Comparison of ENCODE assay signal across 3 cellular contexts in the genomic region with DNA sequence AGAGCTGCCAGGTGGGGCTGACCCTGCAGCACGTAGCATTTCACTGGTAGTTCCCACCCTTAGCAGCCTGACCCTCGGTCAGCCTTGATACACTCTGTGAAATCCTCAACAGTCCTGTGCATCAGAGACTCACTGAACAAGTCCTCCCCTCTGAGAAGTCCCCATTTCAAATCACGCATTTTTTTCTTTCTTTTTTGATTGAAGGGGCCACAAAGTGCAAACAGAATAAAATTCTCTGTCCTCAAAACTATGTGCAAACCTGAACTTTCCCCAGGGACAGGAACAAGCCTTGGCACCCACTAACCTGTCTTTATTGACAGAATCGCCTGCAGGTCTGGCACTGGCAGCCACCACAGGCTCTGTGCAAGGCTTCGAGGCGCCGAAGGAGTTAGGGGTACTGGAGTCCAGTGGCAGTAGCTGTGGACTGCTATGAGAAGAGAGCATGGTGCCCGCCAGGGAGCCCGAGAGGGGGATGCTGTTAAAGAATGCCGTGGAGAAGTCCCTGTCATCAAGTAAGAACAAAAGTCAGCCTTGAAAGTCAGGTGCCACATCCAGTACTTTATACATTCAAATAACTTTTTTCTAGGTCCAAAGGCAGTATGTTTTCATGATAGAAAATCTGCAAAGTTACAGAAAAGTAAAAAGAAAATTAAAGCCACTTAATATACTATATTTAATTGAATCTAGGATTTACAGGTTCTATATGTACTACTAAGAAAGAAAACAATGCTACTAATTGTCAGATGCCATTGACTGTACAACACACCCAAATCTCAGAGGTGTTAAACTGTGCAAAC.
TF ChIP-seq lines count a peak whose summit lies in the region.

No MANE protein-coding gene starts in this region.

TF ChIP-seq in liver, 16 proteins besides CTCF, POLR2A, EP300 and RAD21:
- TF ChIP-seq FOXA1 (IDR thresholded peaks at IDR 0.05) = peak; percentile 21
- peak; percentile 13 to 44 for TF ChIP-seq HNF4A (conservative IDR thresholded peaks at IDR 0.05)
- TF ChIP-seq RXRA (IDR thresholded peaks at IDR 0.05) = no peak
- TF ChIP-seq FOXA2 (IDR thresholded peaks at IDR 0.05) = no peak

TF ChIP-seq in HepG2, 621 proteins besides CTCF, POLR2A, EP300 and RAD21:
- TF ChIP-seq SALL2 (CRISPR knock-in tag; IDR thresholded peaks at IDR 0.05) (no peak), SRSF1 (optimal IDR thresholded peaks at IDR 0.05; ENCODE audit: low read depth, low read length) (no peak), ZNF33B (CRISPR knock-in tag; IDR thresholded peaks at IDR 0.05) (no peak), RXRB (CRISPR knock-in tag; IDR thresholded peaks at IDR 0.05; ENCODE audit: borderline replicate concordance) (no peak), JARID2 (CRISPR knock-in tag; IDR thresholded peaks at IDR 0.05; ENCODE audit: insufficient replicate concordance) (no peak), HOXA3 (CRISPR knock-in tag; IDR thresholded peaks at IDR 0.05) (no peak), ZNF7 (CRISPR knock-in tag; IDR thresholded peaks at IDR 0.05) (no peak), HIVEP1 (CRISPR knock-in tag; IDR thresholded peaks at IDR 0.05) (no peak), SNAPC2 (CRISPR knock-in tag; IDR thresholded peaks at IDR 0.05) (no peak), YY1 (IDR thresholded peaks at IDR 0.05; ENCODE audit: insufficient read depth, insufficient replicate concordance, low read depth, low read length) (no peak), CREM (IDR thresholded peaks at IDR 0.05) (no peak), CREM (CRISPR knock-in tag; IDR thresholded peaks at IDR 0.05) (no peak), ZNF577 (CRISPR knock-in tag; IDR thresholded peaks at IDR 0.05; ENCODE audit: borderline replicate concordance, low read depth) (no peak), U2AF1 (optimal IDR thresholded peaks at IDR 0.05; ENCODE audit: low read depth, low read length) (no peak)
- TF ChIP-seq, protein P1, sequence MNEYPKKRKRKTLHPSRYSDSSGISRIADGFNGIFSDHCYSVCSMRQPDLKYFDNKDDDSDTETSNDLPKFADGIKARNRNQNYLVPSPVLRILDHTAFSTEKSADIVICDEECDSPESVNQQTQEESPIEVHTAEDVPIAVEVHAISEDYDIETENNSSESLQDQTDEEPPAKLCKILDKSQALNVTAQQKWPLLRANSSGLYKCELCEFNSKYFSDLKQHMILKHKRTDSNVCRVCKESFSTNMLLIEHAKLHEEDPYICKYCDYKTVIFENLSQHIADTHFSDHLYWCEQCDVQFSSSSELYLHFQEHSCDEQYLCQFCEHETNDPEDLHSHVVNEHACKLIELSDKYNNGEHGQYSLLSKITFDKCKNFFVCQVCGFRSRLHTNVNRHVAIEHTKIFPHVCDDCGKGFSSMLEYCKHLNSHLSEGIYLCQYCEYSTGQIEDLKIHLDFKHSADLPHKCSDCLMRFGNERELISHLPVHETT (CRISPR knock-in tag; conservative IDR thresholded peaks at IDR 0.05) = no peak
- TF ChIP-seq, protein P2, sequence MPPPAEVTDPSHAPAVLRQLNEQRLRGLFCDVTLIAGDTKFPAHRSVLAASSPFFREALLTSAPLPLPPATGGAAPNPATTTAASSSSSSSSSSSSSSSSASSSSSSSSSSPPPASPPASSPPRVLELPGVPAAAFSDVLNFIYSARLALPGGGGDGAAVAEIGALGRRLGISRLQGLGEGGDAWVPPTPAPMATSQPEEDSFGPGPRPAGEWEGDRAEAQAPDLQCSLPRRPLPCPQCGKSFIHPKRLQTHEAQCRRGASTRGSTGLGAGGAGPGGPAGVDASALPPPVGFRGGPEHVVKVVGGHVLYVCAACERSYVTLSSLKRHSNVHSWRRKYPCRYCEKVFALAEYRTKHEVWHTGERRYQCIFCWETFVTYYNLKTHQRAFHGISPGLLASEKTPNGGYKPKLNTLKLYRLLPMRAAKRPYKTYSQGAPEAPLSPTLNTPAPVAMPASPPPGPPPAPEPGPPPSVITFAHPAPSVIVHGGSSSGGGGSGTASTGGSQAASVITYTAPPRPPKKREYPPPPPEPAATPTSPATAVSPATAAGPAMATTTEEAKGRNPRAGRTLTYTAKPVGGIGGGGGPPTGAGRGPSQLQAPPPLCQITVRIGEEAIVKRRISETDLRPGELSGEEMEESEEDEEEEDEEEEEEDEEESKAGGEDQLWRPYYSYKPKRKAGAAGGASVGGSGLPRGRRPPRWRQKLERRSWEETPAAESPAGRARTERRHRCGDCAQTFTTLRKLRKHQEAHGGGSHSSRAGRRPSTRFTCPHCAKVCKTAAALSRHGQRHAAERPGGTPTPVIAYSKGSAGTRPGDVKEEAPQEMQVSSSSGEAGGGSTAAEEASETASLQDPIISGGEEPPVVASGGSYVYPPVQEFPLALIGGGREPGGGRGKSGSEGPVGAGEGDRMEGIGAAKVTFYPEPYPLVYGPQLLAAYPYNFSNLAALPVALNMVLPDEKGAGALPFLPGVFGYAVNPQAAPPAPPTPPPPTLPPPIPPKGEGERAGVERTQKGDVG (CRISPR knock-in tag; IDR thresholded peaks at IDR 0.05; ENCODE audit: borderline replicate concordance) = no peak
- TF ChIP-seq, protein P3, sequence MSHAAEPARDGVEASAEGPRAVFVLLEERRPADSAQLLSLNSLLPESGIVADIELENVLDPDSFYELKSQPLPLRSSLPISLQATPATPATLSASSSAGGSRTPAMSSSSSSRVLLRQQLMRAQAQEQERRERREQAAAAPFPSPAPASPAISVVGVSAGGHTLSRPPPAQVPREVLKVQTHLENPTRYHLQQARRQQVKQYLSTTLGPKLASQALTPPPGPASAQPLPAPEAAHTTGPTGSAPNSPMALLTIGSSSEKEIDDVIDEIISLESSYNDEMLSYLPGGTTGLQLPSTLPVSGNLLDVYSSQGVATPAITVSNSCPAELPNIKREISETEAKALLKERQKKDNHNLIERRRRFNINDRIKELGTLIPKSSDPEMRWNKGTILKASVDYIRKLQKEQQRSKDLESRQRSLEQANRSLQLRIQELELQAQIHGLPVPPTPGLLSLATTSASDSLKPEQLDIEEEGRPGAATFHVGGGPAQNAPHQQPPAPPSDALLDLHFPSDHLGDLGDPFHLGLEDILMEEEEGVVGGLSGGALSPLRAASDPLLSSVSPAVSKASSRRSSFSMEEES (CRISPR knock-in tag; IDR thresholded peaks at IDR 0.05) = no peak

TF ChIP-seq in K562, 482 proteins besides CTCF, POLR2A, EP300 and RAD21:
- TF ChIP-seq STAG1 (CRISPR knock-in tag; IDR thresholded peaks at IDR 0.05; ENCODE audit: borderline replicate concordance) = peak; percentile 33; the same call in 1 of the 2 replicates
- TF ChIP-seq BRCA1 (IDR thresholded peaks at IDR 0.05) = no peak
- TF ChIP-seq BRCA1 (CRISPR knock-in tag; IDR thresholded peaks at IDR 0.05) = peak; percentile 92
- no peak for TF ChIP-seq E2F3 (CRISPR knock-in tag; IDR thresholded peaks at IDR 0.05)
- no peak for TF ChIP-seq MXI1 (IDR thresholded peaks at IDR 0.05; ENCODE audit: low read depth, low read length)
- TF ChIP-seq JUN (IDR thresholded peaks at IDR 0.05; ENCODE audit: borderline replicate concordance, low read depth, low read length) = no peak
- TF ChIP-seq JUN (CRISPR knock-in tag; IDR thresholded peaks at IDR 0.05; ENCODE audit: borderline replicate concordance) = 0 out of 2 replicates have a peak, but pooled peaks have one; percentile 5
- no peak for TF ChIP-seq BDP1 (IDR thresholded peaks at IDR 0.05; ENCODE audit: insufficient read depth, insufficient read length)
- 0 out of 2 replicates have a peak, but pooled peaks have one; percentile 27 for TF ChIP-seq ZFX (CRISPR knock-in tag; IDR thresholded peaks at IDR 0.05)
- no peak for TF ChIP-seq SMARCA4 (IDR thresholded peaks at IDR 0.05)
- TF ChIP-seq GTF2F1 (IDR thresholded peaks at IDR 0.05; ENCODE audit: low read depth, low read length) = no peak
- TF ChIP-seq ETV6 (IDR thresholded peaks at IDR 0.05; ENCODE audit: borderline replicate concordance in 1 of 2, low read depth in 2 of 2, low read length in 1 of 2) = no peak
- 0 out of 2 replicates have a peak, but pooled peaks have one; percentile 52 for TF ChIP-seq ETV6 (CRISPR knock-in tag; IDR thresholded peaks at IDR 0.05; ENCODE audit: borderline replicate concordance)
- TF ChIP-seq FOXP1 (CRISPR knock-in tag; IDR thresholded peaks at IDR 0.05) = peak; percentile 21; the same call in 1 of the 2 replicates
- TF ChIP-seq CC2D1A (IDR thresholded peaks at IDR 0.05) = no peak
- 0 out of 2 replicates have a peak, but pooled peaks have one; percentile 9 for TF ChIP-seq ZNF121 (CRISPR knock-in tag; conservative IDR thresholded peaks at IDR 0.05)
- TF ChIP-seq, protein P4, sequence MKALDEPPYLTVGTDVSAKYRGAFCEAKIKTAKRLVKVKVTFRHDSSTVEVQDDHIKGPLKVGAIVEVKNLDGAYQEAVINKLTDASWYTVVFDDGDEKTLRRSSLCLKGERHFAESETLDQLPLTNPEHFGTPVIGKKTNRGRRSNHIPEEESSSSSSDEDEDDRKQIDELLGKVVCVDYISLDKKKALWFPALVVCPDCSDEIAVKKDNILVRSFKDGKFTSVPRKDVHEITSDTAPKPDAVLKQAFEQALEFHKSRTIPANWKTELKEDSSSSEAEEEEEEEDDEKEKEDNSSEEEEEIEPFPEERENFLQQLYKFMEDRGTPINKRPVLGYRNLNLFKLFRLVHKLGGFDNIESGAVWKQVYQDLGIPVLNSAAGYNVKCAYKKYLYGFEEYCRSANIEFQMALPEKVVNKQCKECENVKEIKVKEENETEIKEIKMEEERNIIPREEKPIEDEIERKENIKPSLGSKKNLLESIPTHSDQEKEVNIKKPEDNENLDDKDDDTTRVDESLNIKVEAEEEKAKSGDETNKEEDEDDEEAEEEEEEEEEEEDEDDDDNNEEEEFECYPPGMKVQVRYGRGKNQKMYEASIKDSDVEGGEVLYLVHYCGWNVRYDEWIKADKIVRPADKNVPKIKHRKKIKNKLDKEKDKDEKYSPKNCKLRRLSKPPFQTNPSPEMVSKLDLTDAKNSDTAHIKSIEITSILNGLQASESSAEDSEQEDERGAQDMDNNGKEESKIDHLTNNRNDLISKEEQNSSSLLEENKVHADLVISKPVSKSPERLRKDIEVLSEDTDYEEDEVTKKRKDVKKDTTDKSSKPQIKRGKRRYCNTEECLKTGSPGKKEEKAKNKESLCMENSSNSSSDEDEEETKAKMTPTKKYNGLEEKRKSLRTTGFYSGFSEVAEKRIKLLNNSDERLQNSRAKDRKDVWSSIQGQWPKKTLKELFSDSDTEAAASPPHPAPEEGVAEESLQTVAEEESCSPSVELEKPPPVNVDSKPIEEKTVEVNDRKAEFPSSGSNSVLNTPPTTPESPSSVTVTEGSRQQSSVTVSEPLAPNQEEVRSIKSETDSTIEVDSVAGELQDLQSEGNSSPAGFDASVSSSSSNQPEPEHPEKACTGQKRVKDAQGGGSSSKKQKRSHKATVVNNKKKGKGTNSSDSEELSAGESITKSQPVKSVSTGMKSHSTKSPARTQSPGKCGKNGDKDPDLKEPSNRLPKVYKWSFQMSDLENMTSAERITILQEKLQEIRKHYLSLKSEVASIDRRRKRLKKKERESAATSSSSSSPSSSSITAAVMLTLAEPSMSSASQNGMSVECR (CRISPR knock-in tag; IDR thresholded peaks at IDR 0.05) = 0 out of 2 replicates have a peak, but pooled peaks have one; percentile 3
- 0 out of 2 replicates have a peak, but pooled peaks have one; percentile 59 for TF ChIP-seq ZNF217 (CRISPR knock-in tag; IDR thresholded peaks at IDR 0.05)
- no peak for TF ChIP-seq TEAD1 (CRISPR knock-in tag; IDR thresholded peaks at IDR 0.05)
- TF ChIP-seq MED1 (CRISPR knock-in tag; IDR thresholded peaks at IDR 0.05; ENCODE audit: borderline replicate concordance) = peak; percentile 93; the same call in 1 of the 2 replicates
- TF ChIP-seq ZNF24 (IDR thresholded peaks at IDR 0.05) = no peak
- TF ChIP-seq ESRRB (CRISPR knock-in tag; IDR thresholded peaks at IDR 0.05; ENCODE audit: borderline replicate concordance) = no peak
TF ChIP-seq in K562: peak in this region for 10.
